ENCODE assay signal across 8 cellular contexts in genomic region chr1:58783993-58784757, GRCh38. TPM values are rescaled to one million over a fixed set of nuclear protein-coding genes. Genes with fewer than 3 reads are reported as not detected.
DNase-seq lines count a peak whose midpoint lies in the region; ATAC-seq, FAIRE-seq and TF ChIP-seq lines count a peak whose summit lies in the region.

TSS of gene JUN (minus strand) at chr1:58784047. CDS start at chr1:58783070, 977 bp downstream.

- H3K9ac ChIP-seq in OCI-LY3 (ENCODE audit: low read length) = peak within 1 kb of the TSS; percentile 92

- DNase-seq in Calu3 = peak; percentile 98
- peak; percentile 96 for DNase-seq in HuH-7 (ENCODE audit: low spot score)
- peak; percentile 94 for DNase-seq in activated CD8-positive, alpha-beta memory T cell treated with anti-CD3 and anti-CD28 coated beads, Interleukin-2, amount 50 U/mL, for 48 hours
- peak; percentile 97 to 98 for DNase-seq in stimulated activated CD8-positive, alpha-beta memory T cell treated with anti-CD3 and anti-CD28 coated beads, Interleukin-15, amount 100 ng/mL, for 4 hours (ENCODE audit: low read depth in 2 of 2)

- intact Hi-C loops in Calu3 (cut with micrococcal nuclease; ENCODE audit: unreplicated experiment) = loop anchor here (1.0 to 10.0 kb wide), 5 partner anchors 149 to 915 kb away; no protein-coding TSS in a partner anchor

- H3K9me3 ChIP-seq in OCI-LY3 (ENCODE audit: insufficient read depth, low read length) (no peaks in the 10 kb centered on the region), mesodermal cell (ENCODE audit: control insufficient read depth, low read length) (peaks cover 14% of the 10 kb centered on the region)

- TF ChIP-seq CTCF in Calu3 (IDR thresholded peaks at IDR 0.05; ENCODE audit: unreplicated experiment) (no peak), OCI-LY3 (IDR thresholded peaks at IDR 0.05; ENCODE audit: low read depth, low read length) (no peak)

- peak; percentile 76 for ATAC-seq in GM21515 (IDR thresholded peaks at IDR 0.05; ENCODE audit: unreplicated experiment)

- peak within 1 kb of the TSS; percentile 0; the same call in 1 of the 2 replicates for H2AFZ ChIP-seq in OCI-LY3 (ENCODE audit: low read depth, low read length)

- CTCF ChIA-PET in Calu3 (lab: Charles Lee) = interaction anchor here (0.5 to 1.5 kb wide), 9 partner anchors 11 to 512 kb away, joined by 3 to 5 read pairs (median 4); partner anchors contain the start of gene FGGY

- WGBS in mesodermal cell (ENCODE audit: insufficient coverage in 2 of 2), 2 experiments = 0% methylated on average over 24 to 38 of the region's 57 CpGs

- H3K9me3 Mint-ChIP-seq in Calu3 (ENCODE audit: low read depth, unreplicated experiment) = peaks cover 4% of the 10 kb centered on the region

- H3K4me3 ChIP-seq in OCI-LY3 (ENCODE audit: low read length) (peak within 1 kb of the TSS; percentile 94), mesodermal cell (ENCODE audit: extremely low read depth, insufficient read depth, low read length, poor library complexity, severe bottlenecking) (peak within 1 kb of the TSS; percentile 86)

- no TSS peak for BruUV-seq in Calu3 (replicated peaks; lab: Mats Ljungman, UMichigan)

- H3K4me1 ChIP-seq in OCI-LY3 (ENCODE audit: low read length) (peaks cover 19% of the 10 kb centered on the region), mesodermal cell (ENCODE audit: control insufficient read depth, insufficient read depth, low read length, poor library complexity, severe bottlenecking) (peaks cover 4% of the 10 kb centered on the region)

- H3K27me3 Mint-ChIP-seq in Calu3 (ENCODE audit: unreplicated experiment) = peaks cover 13% of the 10 kb centered on the region

- peak; percentile 97 for FAIRE-seq in endometrium (lab: Jason Lieb, UNC)

- H3K79me2 ChIP-seq in OCI-LY3 (ENCODE audit: low read length) = peaks cover 19% of the 10 kb centered on the region

- peak within 1 kb of the TSS; percentile 100 for H3K4me2 ChIP-seq in OCI-LY3 (ENCODE audit: low read length)

- H3K27ac Mint-ChIP-seq in Calu3 (ENCODE audit: unreplicated experiment) = peak within 1 kb of the TSS; percentile 99

- H4K20me1 ChIP-seq in OCI-LY3 (ENCODE audit: insufficient read depth, low read length) = 0 out of 2 replicates have a peak, but pooled peaks cover 3% of the 10 kb centered on the region

- H3K27me3 ChIP-seq in OCI-LY3 (ENCODE audit: low read depth, low read length) = no peaks in the 10 kb centered on the region

- H3K27ac ChIP-seq in OCI-LY3 (ENCODE audit: low read length) (peak within 1 kb of the TSS; percentile 86), mesodermal cell (ENCODE audit: low read depth, low read length, severe bottlenecking) (peak within 1 kb of the TSS; percentile 97)

- peak within 1 kb of the TSS; percentile 97 for H3K4me3 Mint-ChIP-seq in Calu3 (ENCODE audit: low read depth, unreplicated experiment)

- H3K36me3 ChIP-seq in OCI-LY3 (replicated peaks; ENCODE audit: low read depth, low read length) = peaks cover 14% of the 10 kb centered on the region
- H3K36me3 ChIP-seq in mesodermal cell (ENCODE audit: control insufficient read depth, insufficient read depth, low read length) = peaks cover 16% of the 10 kb centered on the region

- H3K4me1 Mint-ChIP-seq in Calu3 (ENCODE audit: low read depth, unreplicated experiment) = peaks cover 41% of the 10 kb centered on the region

- peaks cover 70% of the 10 kb centered on the region for H3K36me3 Mint-ChIP-seq in Calu3 (ENCODE audit: insufficient read depth, unreplicated experiment)

RNA-seq across cellular contexts. Expression of gene JUN, which starts in this region (rescaled TPM):
- total RNA-seq in Calu3 (2022) = 76.5 and 89.3 TPM in 2 replicates
- 40.5 TPM for polyA plus RNA-seq in mesodermal cell (2013, experiment 1 of 2)
- polyA plus RNA-seq in mesodermal cell (2013, experiment 2 of 2) = 35.1 TPM

Comparison
In these comparisons a context has a peak if more than half of its experiments do, and no peak if none do; other contexts are left out.
1. Peak in every context shown above with its lines: DNase-seq, ATAC-seq, H3K4me3 ChIP-seq and H3K27ac ChIP-seq.